ENCODE assay signal across 22 cellular contexts in genomic region chr10:43135064-43135463, GRCh38. TPM values are rescaled to one million over a fixed set of nuclear protein-coding genes. Genes with fewer than 3 reads are reported as not detected.
"Had no signal": no experiment of that assay in that cellular context is flagged by ENCODE, and none has a peak within 500 bp of the region (broad histone marks: within the 10 kb centered on the region; RNA-seq: fewer than 3 reads in every experiment).

No MANE protein-coding gene starts in this region.

- DNase-seq: activated CD4-positive, alpha-beta T cell treated with anti-CD3 and anti-CD28 coated beads, Interleukin-2, amount 50 U/mL, for 48 hours; activated CD8-positive, alpha-beta memory T cell treated with anti-CD3 and anti-CD28 coated beads, Interleukin-2, amount 50 U/mL, for 48 hours; activated gamma-delta T cell treated with Interleukin-2 at 50 U/mL for 16 hours; activated T-cell treated with anti-CD3 and anti-CD28 coated beads, Interleukin-2, amount 50 U/mL, for 48 hours; brain microvascular endothelial cell; caudate nucleus; dorsolateral prefrontal cortex; effector memory CD8-positive, alpha-beta T cell; foreskin melanocyte; mesenchymal stem cell; stimulated activated CD4-positive, alpha-beta T cell treated with anti-CD3 and anti-CD28 coated beads, Interleukin-2, amount 100 ng/mL, for 48 hours; stimulated activated CD8-positive, alpha-beta memory T cell treated with anti-CD3 and anti-CD28 coated beads, Interleukin-4, amount 100 ng/mL, for 48 hours; stimulated activated naive CD4-positive, alpha-beta T cell; T1000 had no signal

- H3K9me3 ChIP-seq: ascending aorta, prostate gland, thoracic aorta had no signal

- H3K4me3 ChIP-seq: ascending aorta, dorsolateral prefrontal cortex, neural progenitor cell, prostate gland, thoracic aorta had no signal

- H3K27ac Mint-ChIP-seq: activated naive CD4-positive, alpha-beta T cell treated with anti-CD3 and anti-CD28 coated beads, Interleukin-2, amount 50 U/mL, for 24 hours; neural progenitor cell; WTC11 had no signal

- H3K27ac ChIP-seq: ascending aorta, brain microvascular endothelial cell, dorsolateral prefrontal cortex, neural progenitor cell, prostate gland, thoracic aorta had no signal

- H3K4me1 ChIP-seq: prostate gland had no signal

- H3K9ac ChIP-seq: neural progenitor cell had no signal

- H3K27me3 ChIP-seq: ascending aorta, brain microvascular endothelial cell, dorsolateral prefrontal cortex, neural progenitor cell had no signal

- ATAC-seq: effector memory CD8-positive, alpha-beta T cell; esophagus mucosa; WTC11 had no signal

- H3K36me3 ChIP-seq: ascending aorta, brain microvascular endothelial cell, neural progenitor cell, prostate gland, thoracic aorta had no signal

- H3K4me3 Mint-ChIP-seq: activated naive CD4-positive, alpha-beta T cell treated with anti-CD3 and anti-CD28 coated beads, Interleukin-2, amount 50 U/mL, for 24 hours; neural progenitor cell; WTC11 had no signal

- H3K27me3 Mint-ChIP-seq: activated naive CD4-positive, alpha-beta T cell treated with anti-CD3 and anti-CD28 coated beads, Interleukin-2, amount 50 U/mL, for 24 hours; effector memory CD8-positive, alpha-beta T cell had no signal

- H3K9me3 Mint-ChIP-seq: activated naive CD4-positive, alpha-beta T cell treated with anti-CD3 and anti-CD28 coated beads, Interleukin-2, amount 50 U/mL, for 24 hours; effector memory CD8-positive, alpha-beta T cell; neural progenitor cell; type B pancreatic cell; WTC11 had no signal

- H3K4me2 ChIP-seq: neural progenitor cell had no signal

- H3K36me3 Mint-ChIP-seq: activated naive CD4-positive, alpha-beta T cell treated with anti-CD3 and anti-CD28 coated beads, Interleukin-2, amount 50 U/mL, for 24 hours; neural progenitor cell; type B pancreatic cell; WTC11 had no signal

RNA-seq across cellular contexts. Expression of gene RET, which starts 58.2 kb away (rescaled TPM):
- total RNA-seq: ascending aorta had no signal
